8 cellular contexts compared by ENCODE assay signal in the genomic region with DNA sequence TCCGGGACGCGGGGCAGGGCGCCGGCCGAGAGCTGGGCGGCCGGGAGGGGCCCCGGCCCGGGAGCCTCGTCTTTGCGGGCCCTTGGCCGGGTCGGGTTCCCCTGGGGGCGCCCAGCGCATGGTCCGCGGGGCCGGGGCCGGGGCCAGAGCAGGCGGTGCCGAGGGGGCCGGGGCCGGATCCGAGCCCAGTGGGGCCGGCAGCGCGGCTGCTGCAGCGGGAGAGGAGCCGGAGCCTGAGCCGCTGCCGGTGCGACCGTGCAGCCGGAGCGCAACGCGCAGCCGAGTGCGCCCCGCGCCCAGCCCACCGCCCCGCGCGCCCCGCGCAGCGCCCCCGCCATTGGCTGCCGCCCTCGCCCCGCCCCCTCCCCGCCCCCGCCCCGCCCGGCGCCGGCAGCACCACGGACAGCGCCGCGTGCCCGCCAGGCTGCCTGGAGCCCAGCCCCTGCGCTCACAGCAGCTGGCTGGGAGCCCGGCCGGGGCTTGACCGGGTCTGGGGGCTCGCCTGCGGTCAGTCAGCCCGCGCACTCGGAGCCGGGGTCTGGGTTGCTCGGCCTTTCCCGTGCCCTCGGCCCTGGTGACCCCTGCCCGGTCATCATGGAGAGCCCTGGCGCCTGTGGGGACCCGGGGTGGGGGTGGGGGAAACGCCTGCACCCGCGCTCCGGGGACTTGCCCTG. TPM values are rescaled to one million over a fixed set of nuclear protein-coding genes. Genes with fewer than 3 reads are reported as not detected.
DNase-seq lines count a peak whose midpoint lies in the region; ATAC-seq and TF ChIP-seq lines count a peak whose summit lies in the region.

TSS of gene HRH3 (minus strand) at position 287 of the 674 bp plus-strand sequence. CDS start 308 bp downstream, outside the sequence.

- no peaks in the 10 kb centered on the region for H3K36me3 Mint-ChIP-seq in activated CD4-positive, alpha-beta memory T cell treated with anti-CD3 and anti-CD28 coated beads, Interleukin-2, amount 10 ng/mL, durations not matched to agents 7 days and 5 days (ENCODE audit: low read depth)
- no peaks in the 10 kb centered on the region for H3K36me3 Mint-ChIP-seq in neural progenitor cell

- no peak for TF ChIP-seq CTCF in GM12865 (IDR thresholded peaks at IDR 0.05; ENCODE audit: insufficient read depth, low read depth, low read length, missing control alignments)
- TF ChIP-seq CTCF in epithelial cell of esophagus (IDR thresholded peaks at IDR 0.05; ENCODE audit: insufficient read depth, low read depth, low read length, missing control alignments), result no peak
- TF ChIP-seq CTCF in neural progenitor cell (IDR thresholded peaks at IDR 0.05), result no peak

- H3F3A ChIP-seq in neural progenitor cell (ENCODE audit: low read depth), result peaks cover 22% of the 10 kb centered on the region

- H3K4me1 ChIP-seq in neural progenitor cell, result peaks cover 25% of the 10 kb centered on the region

- no peak within 1 kb of the TSS for H3K4me3 Mint-ChIP-seq in activated CD4-positive, alpha-beta memory T cell treated with anti-CD3 and anti-CD28 coated beads, Interleukin-2, amount 10 ng/mL, durations not matched to agents 7 days and 5 days
- peak within 1 kb of the TSS; percentile 77 for H3K4me3 Mint-ChIP-seq in neural progenitor cell

- no peak within 1 kb of the TSS for H3K27ac Mint-ChIP-seq in activated CD4-positive, alpha-beta memory T cell treated with anti-CD3 and anti-CD28 coated beads, Interleukin-2, amount 10 ng/mL, durations not matched to agents 7 days and 5 days
- no peak within 1 kb of the TSS for H3K27ac Mint-ChIP-seq in neural progenitor cell

- peaks cover 98% of the 10 kb centered on the region for H3K27me3 ChIP-seq in neural progenitor cell

- no peaks in the 10 kb centered on the region for H3K36me3 ChIP-seq in neural progenitor cell

- POLR2A ChIA-PET in activated CD4-positive, alpha-beta memory T cell treated with anti-CD3 and anti-CD28 coated beads, Interleukin-2, amount 10 ng/mL, durations not matched to agents 7 days and 5 days (lab: Charles Lee), result no interaction called here

- no peaks in the 10 kb centered on the region for H3K9me3 Mint-ChIP-seq in activated CD4-positive, alpha-beta memory T cell treated with anti-CD3 and anti-CD28 coated beads, Interleukin-2, amount 10 ng/mL, durations not matched to agents 7 days and 5 days
- no peaks in the 10 kb centered on the region for H3K9me3 Mint-ChIP-seq in neural progenitor cell

- no peak within 1 kb of the TSS for H3K9ac ChIP-seq in neural progenitor cell

- H4K20me1 ChIP-seq in neural progenitor cell (ENCODE audit: low read depth), result peaks cover 39% of the 10 kb centered on the region

- CTCF ChIA-PET in activated CD4-positive, alpha-beta memory T cell treated with anti-CD3 and anti-CD28 coated beads, Interleukin-2, amount 10 ng/mL, durations not matched to agents 7 days and 5 days (lab: Charles Lee), result no interaction called here

- peaks cover 28% of the 10 kb centered on the region for H3K27me3 Mint-ChIP-seq in activated CD4-positive, alpha-beta memory T cell treated with anti-CD3 and anti-CD28 coated beads, Interleukin-2, amount 10 ng/mL, durations not matched to agents 7 days and 5 days
- H3K27me3 Mint-ChIP-seq in neural progenitor cell (ENCODE audit: insufficient read depth, low read depth), result peaks cover 41% of the 10 kb centered on the region

- H3K27ac ChIP-seq in neural progenitor cell, result no peak within 1 kb of the TSS

- DNase-seq in GM12865 (ENCODE audit: low read depth) (peak; percentile 20), NCI-H1105 (lab: John Stamatoyannopoulos, UW) (peak; percentile 33), epithelial cell of esophagus (ENCODE audit: low read depth) (peak; percentile 32), neural progenitor cell (ENCODE audit: low spot score) (peak; percentile 95), mucosa of gallbladder (ENCODE audit: low spot score) (no peak)
- DNase-seq in activated CD4-positive, alpha-beta memory T cell treated with anti-CD3 and anti-CD28 coated beads, Interleukin-2, amount 10 ng/mL, durations not matched to agents 7 days and 5 days, result peak; percentile 39

- no peaks in the 10 kb centered on the region for H3K79me2 ChIP-seq in neural progenitor cell (ENCODE audit: low read depth)

- peaks cover 1% of the 10 kb centered on the region for H3K4me1 Mint-ChIP-seq in activated CD4-positive, alpha-beta memory T cell treated with anti-CD3 and anti-CD28 coated beads, Interleukin-2, amount 10 ng/mL, durations not matched to agents 7 days and 5 days
- peaks cover 11% of the 10 kb centered on the region for H3K4me1 Mint-ChIP-seq in neural progenitor cell

- H3K9me3 ChIP-seq in neural progenitor cell (ENCODE audit: low read depth), result no peaks in the 10 kb centered on the region

- ATAC-seq in GM18907 (IDR thresholded peaks at IDR 0.05; ENCODE audit: unreplicated experiment) (no peak), GM18873 (IDR thresholded peaks at IDR 0.05; ENCODE audit: low FRiP score, unreplicated experiment) (no peak)

- H3K4me2 ChIP-seq in neural progenitor cell, result peak within 1 kb of the TSS; percentile 94

- H2AFZ ChIP-seq in neural progenitor cell (replicated peaks), result no peak within 1 kb of the TSS

- H3K4me3 ChIP-seq in GM12865 (ENCODE audit: low read depth, low read length) (no peak within 1 kb of the TSS), epithelial cell of esophagus (ENCODE audit: low read length) (no peak within 1 kb of the TSS), neural progenitor cell (peak within 1 kb of the TSS; percentile 53)

RNA-seq across cellular contexts. Expression of gene HRH3, which starts in this region (rescaled TPM):
- not detected for total RNA-seq in activated CD4-positive, alpha-beta memory T cell treated with anti-CD3 and anti-CD28 coated beads, Interleukin-2, amount 10 ng/mL, durations not matched to agents 7 days and 5 days
- total RNA-seq in neural progenitor cell (ENCODE audit: low replicate concordance), result 0.09 and 1.7 TPM in 2 replicates
- total RNA-seq in mucosa of gallbladder, result not detected

Comparison
In these comparisons a context has a peak if more than half of its experiments do, and no peak if none do; other contexts are left out.
1. Peak in DNase-seq in activated CD4-positive, alpha-beta memory T cell treated with anti-CD3 and anti-CD28 coated beads, Interleukin-2, amount 10 ng/mL, durations not matched to agents 7 days and 5 days; RNA of the gene not detected or under 1 TPM.